Comparison of ENCODE assay signal across 6 cellular contexts in the genomic region with DNA sequence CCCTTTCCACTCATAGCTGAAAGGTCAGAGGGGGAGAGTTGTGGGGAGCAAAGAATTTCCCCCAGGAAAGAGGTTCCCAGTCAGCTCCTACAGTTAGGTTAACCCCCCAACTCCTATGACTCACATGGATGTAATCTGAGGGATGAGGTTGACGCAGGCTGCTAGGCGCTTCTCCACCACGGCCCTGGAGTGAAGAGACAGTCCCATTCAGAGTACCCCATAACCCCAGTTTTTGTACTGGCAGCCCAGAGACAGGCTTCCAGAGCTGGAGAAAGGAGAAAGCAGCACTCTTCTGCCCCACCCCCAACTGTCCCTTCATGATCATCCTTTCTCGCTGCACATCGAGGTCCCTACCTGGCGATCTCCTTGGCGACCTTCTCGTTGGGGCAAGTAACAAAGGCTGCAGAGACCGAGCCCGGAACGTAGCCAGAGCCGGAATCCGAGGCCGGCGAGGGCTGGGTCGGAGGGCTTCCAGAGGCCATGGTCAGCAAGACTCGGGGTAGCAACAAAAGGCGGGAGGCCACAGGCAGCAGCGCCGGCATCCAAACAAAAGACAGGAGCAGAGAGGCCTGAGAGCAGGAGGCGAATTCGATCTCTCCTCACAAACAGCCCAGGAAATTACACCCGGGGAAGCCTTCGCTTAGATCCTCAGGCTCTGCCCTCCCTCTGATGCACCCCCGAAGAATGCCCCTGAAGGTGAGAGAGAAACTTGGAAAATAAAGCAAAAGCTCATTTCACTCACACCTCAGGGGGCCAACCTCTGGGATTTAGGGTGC. TPM values are rescaled to one million over a fixed set of nuclear protein-coding genes. Genes with fewer than 3 reads are reported as not detected.
A peak's percentile ranks its signal among the peaks of the same experiment; 100 is the strongest.
DNase-seq lines count a peak whose midpoint lies in the region; FAIRE-seq and TF ChIP-seq lines count a peak whose summit lies in the region.

No MANE protein-coding gene starts in this region.

- no peak for FAIRE-seq in D721Med (lab: Jason Lieb, UNC)

- TF ChIP-seq CTCF in D721Med (IDR thresholded peaks at IDR 0.05; ENCODE audit: insufficient read depth, missing control alignments) = no peak

- H3K4me1 ChIP-seq in Karpas-422 (ENCODE audit: low read length) = peaks cover 55% of the 10 kb centered on the region
- H3K4me1 ChIP-seq in effector memory CD4-positive, alpha-beta T cell (ENCODE audit: control insufficient read depth, insufficient read depth, low read length, poor library complexity, severe bottlenecking) = peaks cover 43% of the 10 kb centered on the region

- H2AFZ ChIP-seq in Karpas-422 (ENCODE audit: low read length) = peak overlapping the region; percentile 44; the same call in 1 of the 2 replicates

- H3K9ac ChIP-seq in Karpas-422 (ENCODE audit: low read length) = peak overlapping the region; percentile 77

- DNase-seq in ACHN (peak; percentile 76), Karpas-422 (no peak), renal cortical epithelial cell (ENCODE audit: low read depth) (peak; percentile 73), middle frontal gyrus (ENCODE audit: extremely low spot score, low spot score) (no peak), D721Med (ENCODE audit: insufficient read length, low spot score) (no peak)
- peak in 1 of 3 donors; percentile 24 for DNase-seq in effector memory CD4-positive, alpha-beta T cell

- peak overlapping the region; percentile 57 for H3K27ac ChIP-seq in Karpas-422 (ENCODE audit: low read length)
- H3K27ac ChIP-seq in effector memory CD4-positive, alpha-beta T cell (ENCODE audit: insufficient read depth, low read length, poor library complexity, severe bottlenecking) = peak overlapping the region; percentile 95

- H3K9me2 ChIP-seq in Karpas-422 (replicated peaks; ENCODE audit: insufficient read depth, low read length) = no peaks in the 10 kb centered on the region

- H3K36me3 ChIP-seq in Karpas-422 (ENCODE audit: insufficient read depth, low read length) = peaks cover 5% of the 10 kb centered on the region; the same call in 1 of the 2 replicates
- peaks cover 39% of the 10 kb centered on the region for H3K36me3 ChIP-seq in effector memory CD4-positive, alpha-beta T cell (ENCODE audit: control insufficient read depth, insufficient read depth, low read length)

- in situ Hi-C loops in ACHN (cut with HindIII; ENCODE audit: low pct_ligation_motif_present, low pct_unique_long_range_greater_than_20kb, low sequenced_read_pairs) = no loop called here

- H3K9me3 ChIP-seq in Karpas-422 (ENCODE audit: low read length) = no peaks in the 10 kb centered on the region
- H3K9me3 ChIP-seq in effector memory CD4-positive, alpha-beta T cell (ENCODE audit: control insufficient read depth, low read length) = no peaks in the 10 kb centered on the region

- H3K4me3 ChIP-seq in Karpas-422 (ENCODE audit: low read length) = peak overlapping the region; percentile 69
- H3K4me3 ChIP-seq in effector memory CD4-positive, alpha-beta T cell (ENCODE audit: insufficient read depth, low read depth, low read length, poor library complexity, severe bottlenecking) = peak overlapping the region; percentile 63

- H3K27me3 ChIP-seq in Karpas-422 (ENCODE audit: low read length) = no peaks in the 10 kb centered on the region
- no peaks in the 10 kb centered on the region for H3K27me3 ChIP-seq in effector memory CD4-positive, alpha-beta T cell (replicated peaks; ENCODE audit: control insufficient read depth, insufficient read depth, low read length, poor library complexity, severe bottlenecking)

- H3K79me2 ChIP-seq in Karpas-422 (ENCODE audit: low read length) = peaks cover 31% of the 10 kb centered on the region

- peak overlapping the region; percentile 85 for H3K4me2 ChIP-seq in Karpas-422 (ENCODE audit: low read depth, low read length, poor library complexity, severe bottlenecking)

- no peaks in the 10 kb centered on the region for H4K20me1 ChIP-seq in Karpas-422 (ENCODE audit: insufficient read depth, low read depth, low read length)

RNA-seq across cellular contexts. Expression of a gene that starts 0.6 kb away (rescaled TPM):
- total RNA-seq in Karpas-422 (2014; rRNA removed; shearing (Covaris generic); ENCODE audit: low replicate concordance) = 223 and 260 TPM in 2 replicates
- total RNA-seq in renal cortical epithelial cell = 74.7 and 90.5 TPM in 2 replicates

RNA-seq across cellular contexts. Expression of a gene that starts 2.5 kb away (rescaled TPM):
- total RNA-seq in Karpas-422 (2014; rRNA removed; shearing (Covaris generic); ENCODE audit: low replicate concordance) = 16.3 and 16.7 TPM in 2 replicates
- total RNA-seq in renal cortical epithelial cell = 1.0 and 5.9 TPM in 2 replicates

RNA-seq across cellular contexts. Expression of a gene that starts 6.5 kb away (rescaled TPM):
- 32.6 and 66.6 TPM in 2 replicates for total RNA-seq in Karpas-422 (2014; rRNA removed; shearing (Covaris generic); ENCODE audit: low replicate concordance)
- 11.1 and 16.7 TPM in 2 replicates for total RNA-seq in renal cortical epithelial cell

RNA-seq across cellular contexts. Expression of a gene that starts 25.7 kb away (rescaled TPM):
- total RNA-seq in Karpas-422 (2014; rRNA removed; shearing (Covaris generic); ENCODE audit: low replicate concordance) = 37.8 and 42.8 TPM in 2 replicates
- 0.70 and 10.9 TPM in 2 replicates for total RNA-seq in renal cortical epithelial cell

RNA-seq across cellular contexts. Expression of a gene that starts 37.1 kb away (rescaled TPM):
- 5.1 and 6.8 TPM in 2 replicates for total RNA-seq in Karpas-422 (2014; rRNA removed; shearing (Covaris generic); ENCODE audit: low replicate concordance)
- total RNA-seq in renal cortical epithelial cell = 4.7 and 9.7 TPM in 2 replicates

Comparison
In these comparisons a context has a peak if more than half of its experiments do, and no peak if none do; other contexts are left out.
1. DNase-seq: peak in ACHN (single experiment) and renal cortical epithelial cell (single experiment); none in Karpas-422 (single experiment), middle frontal gyrus (single experiment) and D721Med (single experiment).